17 cellular contexts compared by ENCODE assay signal in the genomic region with DNA sequence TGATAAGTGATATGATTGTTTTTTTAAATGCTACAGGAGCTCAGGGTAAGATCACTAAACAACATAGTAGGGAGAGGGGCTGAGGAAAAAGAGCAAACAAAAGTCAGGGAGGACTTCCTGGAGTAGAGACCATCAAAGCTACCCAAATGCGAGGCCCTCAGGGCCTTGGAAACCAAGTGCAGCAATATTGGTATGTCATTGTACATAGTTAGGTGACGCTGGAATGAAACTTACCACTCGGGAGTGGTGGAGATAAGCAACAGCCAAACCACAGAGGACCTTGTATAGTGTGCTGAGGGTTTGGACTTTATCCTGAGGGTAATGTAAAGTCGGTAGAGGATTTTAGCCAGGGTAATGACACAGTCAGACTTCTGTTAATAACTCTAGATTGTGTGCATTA. TPM values are rescaled to one million over a fixed set of nuclear protein-coding genes. Genes with fewer than 3 reads are reported as not detected.
A peak's percentile ranks its signal among the peaks of the same experiment; 100 is the strongest.
DNase-seq lines count a peak whose midpoint lies in the region; ATAC-seq and TF ChIP-seq lines count a peak whose summit lies in the region.
"Had no signal": no experiment of that assay in that cellular context is flagged by ENCODE, and none has a peak within 500 bp of the region (broad histone marks: within the 10 kb centered on the region; RNA-seq: fewer than 3 reads in every experiment).

No MANE protein-coding gene starts in this region.

- H3K36me3 ChIP-seq in colonic mucosa (no peaks in the 10 kb centered on the region), mucosa of descending colon (ENCODE audit: low read depth) (no peaks in the 10 kb centered on the region)
- H3K36me3 ChIP-seq: brain microvascular endothelial cell had no signal

- H3K9me3 ChIP-seq in colonic mucosa (no peaks in the 10 kb centered on the region), mucosa of descending colon (no peaks in the 10 kb centered on the region)
- H3K9me3 ChIP-seq: testis had no signal

- H3K4me1 ChIP-seq in colonic mucosa: peaks cover 11% of the 10 kb centered on the region
- peaks cover 38% of the 10 kb centered on the region for H3K4me1 ChIP-seq in mucosa of descending colon (ENCODE audit: low read depth)

- peak overlapping the region; percentile 13 for H3K27ac ChIP-seq in colonic mucosa
- H3K27ac ChIP-seq: brain microvascular endothelial cell, testis had no signal

- intact Hi-C loops in colonic mucosa (cut with DNase I): loop anchor here (10.0 kb wide), 1 partner anchor 958 kb away; a partner anchor contains a TSS
- intact Hi-C loops in mucosa of descending colon (cut with DNase I, micrococcal nuclease): no loop called here

- no peak overlapping the region for H3K4me3 ChIP-seq in colonic mucosa
- H3K4me3 ChIP-seq in mucosa of descending colon: no peak overlapping the region
- H3K4me3 ChIP-seq: testis had no signal

- no peaks in the 10 kb centered on the region for H3K27me3 ChIP-seq in colonic mucosa
- H3K27me3 ChIP-seq: brain microvascular endothelial cell, testis had no signal

- ATAC-seq in mucosa of descending colon: peak; percentile 84

- TF ChIP-seq CTCF in colonic mucosa (IDR thresholded peaks at IDR 0.05): no peak
- no peak for TF ChIP-seq CTCF in mucosa of descending colon (IDR thresholded peaks at IDR 0.05)

- DNase-seq in COLO668 (lab: John Stamatoyannopoulos, UW; ENCODE audit: unreplicated experiment) (peak; percentile 50), LoVo (ENCODE audit: low spot score) (peak; percentile 93), colonic mucosa (peak; percentile 59), mucosa of descending colon (peak in 1 of 3 donors; percentile 57), anterior cingulate cortex (lab: John Stamatoyannopoulos, UW) (no peak), GM19240 (ENCODE audit: insufficient read length, low spot score) (no peak), NCI-H1436 (lab: John Stamatoyannopoulos, UW) (no peak)
- DNase-seq in activated CD4-positive, CD25-positive, alpha-beta regulatory T cell treated with anti-CD3 and anti-CD28 coated beads, Interleukin-2, amount 50 U/mL, for 72 hours: no peak
- DNase-seq: activated CD4-positive, alpha-beta T cell treated with anti-CD3 and anti-CD28 coated beads for 1 hour; activated CD8-positive, alpha-beta memory T cell treated with anti-CD3 and anti-CD28 coated beads, Interleukin-2, amount 50 U/mL, for 48 hours; activated naive CD4-positive, alpha-beta T cell treated with Interleukin-2 at 50 U/mL for 16 hours; brain microvascular endothelial cell; COR-L47; GF-D8; KG1; NCI-H1417 treated with DMSO at 0.1 percent for 48 hours; testis had no signal

- H3K9ac ChIP-seq in colonic mucosa (ENCODE audit: low read depth in 2 of 2, low read length in 2 of 2): no peak overlapping the region

RNA-seq across cellular contexts. Expression of a gene that starts 13.8 kb away (rescaled TPM):
- 10 to 100 TPM; 32.8 to 37.1 TPM for total RNA-seq in colonic mucosa
- total RNA-seq in mucosa of descending colon: 10 to 100 TPM; 28.5 to 96.2 (median 37.4) TPM

Comparison
In these comparisons a context has a peak if more than half of its experiments do, and no peak if none do; other contexts are left out.
1. DNase-seq: peak in COLO668 (single experiment), LoVo (single experiment) and colonic mucosa (single experiment); none in activated CD4-positive, CD25-positive, alpha-beta regulatory T cell treated with anti-CD3 and anti-CD28 coated beads, Interleukin-2, amount 50 U/mL, for 72 hours (single experiment), anterior cingulate cortex (0 of 58), GM19240 (single experiment) and NCI-H1436 (single experiment).